ENCODE assay signal across 27 cellular contexts in genomic region chr20:38479596-38479995, GRCh38.
"Had no signal": no experiment of that assay in that cellular context is flagged by ENCODE, and none has a peak within 500 bp of the region (broad histone marks: within the 10 kb centered on the region; RNA-seq: fewer than 3 reads in every experiment).

No MANE protein-coding gene starts in this region.

- H3K4me1 ChIP-seq: foreskin keratinocyte had no signal

- DNase-seq: activated CD4-positive, alpha-beta memory T cell treated with anti-CD3 and anti-CD28 coated beads for 36 hours; activated CD4-positive, alpha-beta T cell treated with anti-CD3 and anti-CD28 coated beads for 36 hours; activated CD4-positive, alpha-beta T cell treated with anti-CD3 and anti-CD28 coated beads, Interleukin-2, amount 10 ng/mL, durations not matched to agents 24 days and 14 days; activated CD4-positive, CD25-positive, alpha-beta regulatory T cell; activated CD4-positive, CD25-positive, alpha-beta regulatory T cell treated with anti-CD3 and anti-CD28 coated beads, Interleukin-2, amount 50 U/mL, for 72 hours; activated CD8-positive, alpha-beta memory T cell treated with anti-CD3 and anti-CD28 coated beads, Interleukin-2, amount 10 ng/mL, durations not matched to agents 7 days and 5 days; activated CD8-positive, alpha-beta memory T cell treated with anti-CD3 and anti-CD28 coated beads, Interleukin-2, amount 50 U/mL, for 4 hours; activated CD8-positive, alpha-beta T cell treated with anti-CD3 and anti-CD28 coated beads, Interleukin-2, amount 10 ng/mL, durations not matched to agents 7 days and 5 days; activated effector memory CD4-positive, alpha-beta T cell treated with Interleukin-2 at 50 U/mL for 16 hours; activated gamma-delta T cell treated with Interleukin-2 at 50 U/mL for 16 hours; activated naive CD4-positive, alpha-beta T cell treated with anti-CD3 and anti-CD28 coated beads, Interleukin-2, amount 50 U/mL, for 16 hours; activated naive CD4-positive, alpha-beta T cell treated with Interleukin-2 at 50 U/mL for 16 hours; activated T-cell treated with anti-CD3 and anti-CD28 coated beads, Interleukin-2, amount 50 U/mL, for 24 hours; amniotic stem cell; anterior cingulate cortex; brain microvascular endothelial cell; cortex of kidney; dermis blood vessel endothelial cell; effector CD4-positive, alpha-beta T cell; effector memory CD8-positive, alpha-beta T cell; erythroblast; foreskin keratinocyte; heart right ventricle; T-helper 2 cell had no signal

- ATAC-seq: activated CD4-positive, alpha-beta T cell treated with anti-CD3 and anti-CD28 coated beads for 36 hours; activated CD8-positive, alpha-beta memory T cell treated with anti-CD3 and anti-CD28 coated beads, Interleukin-2, amount 10 ng/mL, durations not matched to agents 7 days and 5 days; activated CD8-positive, alpha-beta T cell treated with anti-CD3 and anti-CD28 coated beads, Interleukin-2, amount 10 ng/mL, durations not matched to agents 7 days and 5 days; activated T-helper 17 cell treated with anti-CD3 and anti-CD28 coated beads, Interleukin-2, amount 50 U/mL, for 72 hours; effector memory CD8-positive, alpha-beta T cell; foreskin keratinocyte; gastroesophageal sphincter; heart right ventricle had no signal

- H3K4me3 ChIP-seq: esophagus muscularis mucosa, gastroesophageal sphincter, heart right ventricle had no signal

- H3K9me3 ChIP-seq: esophagus muscularis mucosa, gastroesophageal sphincter, heart right ventricle had no signal

- H3K27ac ChIP-seq: brain microvascular endothelial cell, esophagus muscularis mucosa, foreskin keratinocyte, gastroesophageal sphincter, heart right ventricle had no signal

- H3K27me3 ChIP-seq: brain microvascular endothelial cell, esophagus muscularis mucosa, foreskin keratinocyte, gastroesophageal sphincter, heart right ventricle had no signal
